In genomic region chr13:74203576-74203975, GRCh38 we compare ENCODE assay signal across 24 cellular contexts.
DNase-seq lines count a peak whose midpoint lies in the region; TF ChIP-seq lines count a peak whose summit lies in the region.
"Had no signal": no experiment of that assay in that cellular context is flagged by ENCODE, and none has a peak within 500 bp of the region (broad histone marks: within the 10 kb centered on the region; RNA-seq: fewer than 3 reads in every experiment).

No MANE protein-coding gene starts in this region.

- peaks cover 43% of the 10 kb centered on the region for H3K27me3 Mint-ChIP-seq in activated T-helper 2 cell treated with anti-CD3 and anti-CD28 coated beads, Interferon-gamma antibody, Interleukin-2, Interleukin-4, amounts not matched to agents 10 μg/mL and 5 μg/mL and 100 μg/mL, durations not matched to agents 14 hours and 24 hours and 36 hours (ENCODE audit: low read depth)
- H3K27me3 Mint-ChIP-seq: activated CD4-positive, alpha-beta memory T cell treated with anti-CD3 and anti-CD28 coated beads for 36 hours; stimulated activated naive CD8-positive, alpha-beta T cell treated with anti-CD3 and anti-CD28 coated beads, Interleukin-15, amount 100 ng/mL, for 72 hours had no signal

- H2AFZ ChIP-seq in mesenchymal stem cell (ENCODE audit: low read depth, low read length): no peak overlapping the region

- H3K14ac ChIP-seq in mesenchymal stem cell (ENCODE audit: low read length in 2 of 2): no peak overlapping the region

- in situ Hi-C loops in astrocyte of the spinal cord (cut with HindIII; ENCODE audit: low sequenced_read_pairs): no loop called here

- peaks cover 2% of the 10 kb centered on the region for H3K4me1 Mint-ChIP-seq in activated T-helper 2 cell treated with anti-CD3 and anti-CD28 coated beads, Interferon-gamma antibody, Interleukin-2, Interleukin-4, amounts not matched to agents 10 μg/mL and 5 μg/mL and 100 μg/mL, durations not matched to agents 14 hours and 24 hours and 36 hours (ENCODE audit: low read depth)
- H3K4me1 Mint-ChIP-seq: stimulated activated naive CD8-positive, alpha-beta T cell treated with anti-CD3 and anti-CD28 coated beads, Interleukin-15, amount 100 ng/mL, for 72 hours had no signal

- peaks cover 9% of the 10 kb centered on the region for H3K9me3 ChIP-seq in mesenchymal stem cell (ENCODE audit: control insufficient read depth, low read length)
- H3K9me3 ChIP-seq: adrenal gland had no signal

- peaks cover 5% of the 10 kb centered on the region for H3K9me3 Mint-ChIP-seq in activated T-helper 2 cell treated with anti-CD3 and anti-CD28 coated beads, Interferon-gamma antibody, Interleukin-2, Interleukin-4, amounts not matched to agents 10 μg/mL and 5 μg/mL and 100 μg/mL, durations not matched to agents 14 hours and 24 hours and 36 hours
- H3K9me3 Mint-ChIP-seq: nephron had no signal

- no peaks in the 10 kb centered on the region for H3K36me3 Mint-ChIP-seq in activated T-helper 2 cell treated with anti-CD3 and anti-CD28 coated beads, Interferon-gamma antibody, Interleukin-2, Interleukin-4, amounts not matched to agents 10 μg/mL and 5 μg/mL and 100 μg/mL, durations not matched to agents 14 hours and 24 hours and 36 hours (ENCODE audit: low read depth)
- H3K36me3 Mint-ChIP-seq: CD8-positive, alpha-beta T cell; mesothelial cell of epicardium had no signal

- intact Hi-C loops in activated T-helper 2 cell treated with anti-CD3 and anti-CD28 coated beads, Interferon-gamma antibody, Interleukin-2, Interleukin-4, amounts not matched to agents 10 μg/mL and 5 μg/mL and 100 μg/mL, durations not matched to agents 14 hours and 24 hours and 36 hours (cut with micrococcal nuclease): no loop called here

- no peak overlapping the region for H4K91ac ChIP-seq in mesenchymal stem cell (ENCODE audit: low read length)

- TF ChIP-seq CTCF in AG10803 (conservative IDR thresholded peaks at IDR 0.05; ENCODE audit: low read length) (no peak), astrocyte of the spinal cord (IDR thresholded peaks at IDR 0.05; ENCODE audit: low read depth, low read length) (no peak)

- peak overlapping the region; percentile 0 for H2AK5ac ChIP-seq in mesenchymal stem cell (ENCODE audit: low read length, severe bottlenecking)

- H3K27ac Mint-ChIP-seq in activated T-helper 2 cell treated with anti-CD3 and anti-CD28 coated beads, Interferon-gamma antibody, Interleukin-2, Interleukin-4, amounts not matched to agents 10 μg/mL and 5 μg/mL and 100 μg/mL, durations not matched to agents 14 hours and 24 hours and 36 hours: no peak overlapping the region
- H3K27ac Mint-ChIP-seq: activated CD4-positive, alpha-beta memory T cell treated with anti-CD3 and anti-CD28 coated beads for 36 hours; CD8-positive, alpha-beta T cell; H9; mesothelial cell of epicardium; nephron; stimulated activated naive CD8-positive, alpha-beta T cell treated with anti-CD3 and anti-CD28 coated beads, Interleukin-15, amount 100 ng/mL, for 72 hours; T-helper 2 cell treated with Interferon-gamma antibody and Interleukin-4, amounts not matched to agents 5 μg/mL and 100 μg/mL, for 36 hours; WTC11 had no signal

- no peak overlapping the region for H3K27ac ChIP-seq in mesenchymal stem cell (ENCODE audit: low read length, poor library complexity, severe bottlenecking)
- H3K27ac ChIP-seq: adrenal gland, epithelial cell of prostate, SK-N-MC had no signal

- no peak overlapping the region for H2BK120ac ChIP-seq in mesenchymal stem cell (ENCODE audit: low read depth, low read length)

- H3K36me3 ChIP-seq in mesenchymal stem cell (ENCODE audit: control insufficient read depth in 1 of 2, insufficient read depth in 2 of 2, low read depth in 1 of 2, low read length in 2 of 2): no peaks in the 10 kb centered on the region
- H3K36me3 ChIP-seq: adrenal gland had no signal

- DNase-seq in AG10803 (ENCODE audit: low read depth): peak; percentile 38
- peak; percentile 31 for DNase-seq in HT1080 (ENCODE audit: low read depth)
- DNase-seq in astrocyte of the spinal cord (ENCODE audit: low read depth, low spot score): peak; percentile 37
- no peak for DNase-seq in mesenchymal stem cell
- DNase-seq in COLO668 (lab: John Stamatoyannopoulos, UW; ENCODE audit: unreplicated experiment): no peak
- DNase-seq in NCI-H345 (lab: John Stamatoyannopoulos, UW): no peak
- DNase-seq in activated T-helper 2 cell treated with anti-CD3 and anti-CD28 coated beads, Interferon-gamma antibody, Interleukin-2, Interleukin-4, amounts not matched to agents 10 μg/mL and 5 μg/mL and 100 μg/mL, durations not matched to agents 14 hours and 24 hours and 36 hours (ENCODE audit: low spot score): no peak
- no peak for DNase-seq in NCI-H82 (lab: John Stamatoyannopoulos, UW)
- DNase-seq: activated CD4-positive, alpha-beta memory T cell treated with anti-CD3 and anti-CD28 coated beads for 36 hours; activated gamma-delta T cell; adrenal gland; caudate nucleus; CD8-positive, alpha-beta T cell; DMS79 treated with DMSO at 0.1 percent for 48 hours; H9; Kasumi-1; NCI-H1105; stimulated activated naive CD8-positive, alpha-beta T cell treated with anti-CD3 and anti-CD28 coated beads, Interleukin-15, amount 100 ng/mL, for 72 hours had no signal

- H3K4me2 ChIP-seq in mesenchymal stem cell (ENCODE audit: low read length, poor library complexity, severe bottlenecking): no peak overlapping the region

- H3K79me1 ChIP-seq in mesenchymal stem cell (replicated peaks; ENCODE audit: low read length, poor library complexity, severe bottlenecking): no peaks in the 10 kb centered on the region

- H2BK15ac ChIP-seq in mesenchymal stem cell (ENCODE audit: low read depth, poor library complexity, severe bottlenecking): no peak overlapping the region

- WGBS in mesenchymal stem cell: no CpG with 5 or more reads among the region's 1 CpG

- H2BK12ac ChIP-seq in mesenchymal stem cell (ENCODE audit: low read length in 2 of 2): no peak overlapping the region

- no peak overlapping the region for H4K8ac ChIP-seq in mesenchymal stem cell (ENCODE audit: low read length)

- H3K9ac ChIP-seq in mesenchymal stem cell (ENCODE audit: low read length): no peak overlapping the region

- no peak overlapping the region for H3K4me3 ChIP-seq in AG10803 (ENCODE audit: low read length)
- no peak overlapping the region for H3K4me3 ChIP-seq in astrocyte of the spinal cord (ENCODE audit: low read depth, low read length)
- H3K4me3 ChIP-seq in mesenchymal stem cell (ENCODE audit: insufficient read depth in 1 of 2, low read depth in 1 of 2, low read length in 2 of 2): no peak overlapping the region
- H3K4me3 ChIP-seq: adrenal gland, SK-N-MC had no signal

- no peak overlapping the region for H2BK5ac ChIP-seq in mesenchymal stem cell (ENCODE audit: low read depth, low read length, poor library complexity, severe bottlenecking)

- no peak overlapping the region for H3K4me3 Mint-ChIP-seq in activated T-helper 2 cell treated with anti-CD3 and anti-CD28 coated beads, Interferon-gamma antibody, Interleukin-2, Interleukin-4, amounts not matched to agents 10 μg/mL and 5 μg/mL and 100 μg/mL, durations not matched to agents 14 hours and 24 hours and 36 hours (ENCODE audit: low read depth)
- H3K4me3 Mint-ChIP-seq: activated CD4-positive, alpha-beta memory T cell treated with anti-CD3 and anti-CD28 coated beads for 36 hours; CD8-positive, alpha-beta T cell; H9; mesothelial cell of epicardium; nephron; stimulated activated naive CD8-positive, alpha-beta T cell treated with anti-CD3 and anti-CD28 coated beads, Interleukin-15, amount 100 ng/mL, for 72 hours; T-helper 2 cell treated with Interferon-gamma antibody and Interleukin-4, amounts not matched to agents 5 μg/mL and 100 μg/mL, for 36 hours; WTC11 had no signal

- no peak overlapping the region for H3K23ac ChIP-seq in mesenchymal stem cell (ENCODE audit: low read length in 2 of 2)

- H3K27me3 ChIP-seq in mesenchymal stem cell (ENCODE audit: control insufficient read depth in 1 of 2, insufficient read depth in 1 of 2, low read length in 2 of 2): no peaks in the 10 kb centered on the region
- H3K27me3 ChIP-seq: adrenal gland had no signal

- no peak overlapping the region for H3K4ac ChIP-seq in mesenchymal stem cell (ENCODE audit: low read depth in 1 of 2, low read length in 2 of 2)

- H3K18ac ChIP-seq in mesenchymal stem cell (ENCODE audit: low read depth in 1 of 2, low read length in 2 of 2): no peak overlapping the region

- H3K4me1 ChIP-seq in mesenchymal stem cell (ENCODE audit: control insufficient read depth, insufficient read depth, low read depth, low read length): peaks cover 3% of the 10 kb centered on the region
- H3K4me1 ChIP-seq: adrenal gland had no signal

Comparison
In these comparisons a context has a peak if more than half of its experiments do, and no peak if none do; other contexts are left out.
1. DNase-seq: peak in AG10803 (single experiment), HT1080 (single experiment) and astrocyte of the spinal cord (single experiment); none in mesenchymal stem cell (single experiment), COLO668 (single experiment), NCI-H345 (single experiment), activated T-helper 2 cell treated with anti-CD3 and anti-CD28 coated beads, Interferon-gamma antibody, Interleukin-2, Interleukin-4, amounts not matched to agents 10 μg/mL and 5 μg/mL and 100 μg/mL, durations not matched to agents 14 hours and 24 hours and 36 hours (single experiment) and NCI-H82 (single experiment).